9 cellular contexts compared by ENCODE assay signal in genomic region chr9:89428901-89429890, GRCh38.
DNase-seq lines count a peak whose midpoint lies in the region; ATAC-seq and TF ChIP-seq lines count a peak whose summit lies in the region.
"Had no signal": no experiment of that assay in that cellular context is flagged by ENCODE, and none has a peak within 500 bp of the region (broad histone marks: within the 10 kb centered on the region; RNA-seq: fewer than 3 reads in every experiment).

No MANE protein-coding gene starts in this region.

- H3K27ac Mint-ChIP-seq in activated CD8-positive, alpha-beta memory T cell treated with anti-CD3 and anti-CD28 coated beads, Interleukin-2, amount 10 ng/mL, durations not matched to agents 7 days and 5 days: peak overlapping the region; percentile 97
- H3K27ac Mint-ChIP-seq in activated CD4-positive, alpha-beta memory T cell treated with anti-CD3 and anti-CD28 coated beads for 36 hours: peak overlapping the region; percentile 100
- no peak overlapping the region for H3K27ac Mint-ChIP-seq in glutamatergic neuron (ENCODE audit: unreplicated experiment)

- no peaks in the 10 kb centered on the region for H3K27me3 ChIP-seq in suprapubic skin
- H3K27me3 ChIP-seq: SJSA1 had no signal

- DNase-seq in activated CD8-positive, alpha-beta memory T cell treated with anti-CD3 and anti-CD28 coated beads, Interleukin-2, amount 10 ng/mL, durations not matched to agents 7 days and 5 days: peak; percentile 77
- no peak for DNase-seq in activated CD8-positive, alpha-beta memory T cell treated with anti-CD3 and anti-CD28 coated beads for 24 hours
- DNase-seq in activated CD4-positive, alpha-beta memory T cell treated with anti-CD3 and anti-CD28 coated beads for 36 hours: peak; percentile 76
- DNase-seq in glutamatergic neuron: no peak
- no peak for DNase-seq in suprapubic skin (ENCODE audit: low spot score in 2 of 2)
- no peak for DNase-seq in lower leg skin (ENCODE audit: low spot score in 2 of 2)
- no peak for DNase-seq in mucosa of gallbladder (ENCODE audit: low spot score)

- H3K36me3 ChIP-seq in suprapubic skin: no peaks in the 10 kb centered on the region
- H3K36me3 ChIP-seq: SJSA1 had no signal

- no peak for TF ChIP-seq POLR2A in suprapubic skin (IDR thresholded peaks at IDR 0.05)
- TF ChIP-seq POLR2A in lower leg skin (IDR thresholded peaks at IDR 0.05): no peak

- H3K4me3 Mint-ChIP-seq in activated CD8-positive, alpha-beta memory T cell treated with anti-CD3 and anti-CD28 coated beads, Interleukin-2, amount 10 ng/mL, durations not matched to agents 7 days and 5 days: no peak overlapping the region
- H3K4me3 Mint-ChIP-seq in activated CD4-positive, alpha-beta memory T cell treated with anti-CD3 and anti-CD28 coated beads for 36 hours: no peak overlapping the region
- H3K4me3 Mint-ChIP-seq in glutamatergic neuron (ENCODE audit: unreplicated experiment): no peak overlapping the region

- H3K27ac ChIP-seq in suprapubic skin: no peak overlapping the region
- H3K27ac ChIP-seq: SJSA1 had no signal

- peaks cover 18% of the 10 kb centered on the region for H3K36me3 Mint-ChIP-seq in activated CD8-positive, alpha-beta memory T cell treated with anti-CD3 and anti-CD28 coated beads, Interleukin-2, amount 10 ng/mL, durations not matched to agents 7 days and 5 days
- H3K36me3 Mint-ChIP-seq in activated CD4-positive, alpha-beta memory T cell treated with anti-CD3 and anti-CD28 coated beads for 36 hours: peaks cover 13% of the 10 kb centered on the region
- peaks cover 6% of the 10 kb centered on the region for H3K36me3 Mint-ChIP-seq in glutamatergic neuron (ENCODE audit: unreplicated experiment)

- H3K4me1 ChIP-seq in suprapubic skin: peaks cover 48% of the 10 kb centered on the region

- H3K9me3 ChIP-seq in suprapubic skin: no peaks in the 10 kb centered on the region
- H3K9me3 ChIP-seq: SJSA1 had no signal

- POLR2A ChIA-PET in activated CD4-positive, alpha-beta memory T cell treated with anti-CD3 and anti-CD28 coated beads for 36 hours (lab: Charles Lee): interaction anchor here (0.7 to 2.8 kb wide), 7 partner anchors 11 to 119 kb away, joined by 3 to 14 read pairs (median 4); no protein-coding TSS in a partner anchor

- TF ChIP-seq CTCF in glutamatergic neuron (IDR thresholded peaks at IDR 0.05; ENCODE audit: partially characterized antibody, unreplicated experiment) (peak; percentile 29), suprapubic skin (IDR thresholded peaks at IDR 0.05) (peak; percentile 3 to 10), lower leg skin (IDR thresholded peaks at IDR 0.05) (no peak)

- intact Hi-C loops in activated CD4-positive, alpha-beta memory T cell treated with anti-CD3 and anti-CD28 coated beads for 36 hours (cut with micrococcal nuclease): loop anchor here (1.0 kb wide), 1 partner anchor 120 kb away; no protein-coding TSS in a partner anchor
- intact Hi-C loops in lower leg skin (cut with DNase I; ENCODE audit: low total_unique reads): no loop called here

- H3K9me3 Mint-ChIP-seq in activated CD8-positive, alpha-beta memory T cell treated with anti-CD3 and anti-CD28 coated beads, Interleukin-2, amount 10 ng/mL, durations not matched to agents 7 days and 5 days (ENCODE audit: low read depth): no peaks in the 10 kb centered on the region
- no peaks in the 10 kb centered on the region for H3K9me3 Mint-ChIP-seq in activated CD4-positive, alpha-beta memory T cell treated with anti-CD3 and anti-CD28 coated beads for 36 hours
- H3K9me3 Mint-ChIP-seq in glutamatergic neuron (ENCODE audit: unreplicated experiment): peaks cover 14% of the 10 kb centered on the region

- no peak for TF ChIP-seq EP300 in suprapubic skin (IDR thresholded peaks at IDR 0.05)

- ATAC-seq in activated CD8-positive, alpha-beta memory T cell treated with anti-CD3 and anti-CD28 coated beads, Interleukin-2, amount 10 ng/mL, durations not matched to agents 7 days and 5 days: peak; percentile 9
- no peak for ATAC-seq in HG02623 (IDR thresholded peaks at IDR 0.05; ENCODE audit: unreplicated experiment)

- peaks cover 87% of the 10 kb centered on the region for H3K4me1 Mint-ChIP-seq in activated CD8-positive, alpha-beta memory T cell treated with anti-CD3 and anti-CD28 coated beads, Interleukin-2, amount 10 ng/mL, durations not matched to agents 7 days and 5 days
- H3K4me1 Mint-ChIP-seq in activated CD4-positive, alpha-beta memory T cell treated with anti-CD3 and anti-CD28 coated beads for 36 hours (ENCODE audit: low read depth): peaks cover 87% of the 10 kb centered on the region
- H3K4me1 Mint-ChIP-seq in glutamatergic neuron (ENCODE audit: low read depth, unreplicated experiment): peaks cover 29% of the 10 kb centered on the region

- WGBS in suprapubic skin: 96% methylated on average over 22 of the region's 25 CpGs
- 91 to 93% methylated on average over 24 to 25 of the region's 25 CpGs for WGBS in lower leg skin, 2 donors

- CTCF ChIA-PET in activated CD8-positive, alpha-beta memory T cell treated with anti-CD3 and anti-CD28 coated beads, Interleukin-2, amount 10 ng/mL, durations not matched to agents 7 days and 5 days (lab: Charles Lee): interaction anchor here (0.6 to 6.2 kb wide), 36 partner anchors 9 to 684 kb away, joined by 3 to 74 read pairs (median 4); no protein-coding TSS in a partner anchor
- CTCF ChIA-PET in activated CD4-positive, alpha-beta memory T cell treated with anti-CD3 and anti-CD28 coated beads for 36 hours (lab: Charles Lee): interaction anchor here (0.6 to 6.5 kb wide), 38 partner anchors 9 to 673 kb away, joined by 3 to 120 read pairs (median 4); no protein-coding TSS in a partner anchor

- H3K27me3 Mint-ChIP-seq in activated CD8-positive, alpha-beta memory T cell treated with anti-CD3 and anti-CD28 coated beads, Interleukin-2, amount 10 ng/mL, durations not matched to agents 7 days and 5 days: no peaks in the 10 kb centered on the region
- no peaks in the 10 kb centered on the region for H3K27me3 Mint-ChIP-seq in activated CD4-positive, alpha-beta memory T cell treated with anti-CD3 and anti-CD28 coated beads for 36 hours
- peaks cover 10% of the 10 kb centered on the region for H3K27me3 Mint-ChIP-seq in glutamatergic neuron (ENCODE audit: unreplicated experiment)

- no peak overlapping the region for H3K4me3 ChIP-seq in suprapubic skin
- H3K4me3 ChIP-seq in lower leg skin (ENCODE audit: low read depth, poor library complexity, severe bottlenecking): no peak overlapping the region
- H3K4me3 ChIP-seq: SJSA1 had no signal

Comparison
In these comparisons a context has a peak if more than half of its experiments do, and no peak if none do; other contexts are left out.
1. DNase-seq: peak in activated CD8-positive, alpha-beta memory T cell treated with anti-CD3 and anti-CD28 coated beads, Interleukin-2, amount 10 ng/mL, durations not matched to agents 7 days and 5 days (single experiment) and activated CD4-positive, alpha-beta memory T cell treated with anti-CD3 and anti-CD28 coated beads for 36 hours (single experiment); none in activated CD8-positive, alpha-beta memory T cell treated with anti-CD3 and anti-CD28 coated beads for 24 hours (single experiment), glutamatergic neuron (single experiment), suprapubic skin (0 of 2), lower leg skin (0 of 2) and mucosa of gallbladder (single experiment).
2. CTCF ChIP-seq: peak in glutamatergic neuron (single experiment) and suprapubic skin (2 of 2); none in lower leg skin (0 of 3).